ENCODE assay signal across 1 cellular context in the genomic region with DNA sequence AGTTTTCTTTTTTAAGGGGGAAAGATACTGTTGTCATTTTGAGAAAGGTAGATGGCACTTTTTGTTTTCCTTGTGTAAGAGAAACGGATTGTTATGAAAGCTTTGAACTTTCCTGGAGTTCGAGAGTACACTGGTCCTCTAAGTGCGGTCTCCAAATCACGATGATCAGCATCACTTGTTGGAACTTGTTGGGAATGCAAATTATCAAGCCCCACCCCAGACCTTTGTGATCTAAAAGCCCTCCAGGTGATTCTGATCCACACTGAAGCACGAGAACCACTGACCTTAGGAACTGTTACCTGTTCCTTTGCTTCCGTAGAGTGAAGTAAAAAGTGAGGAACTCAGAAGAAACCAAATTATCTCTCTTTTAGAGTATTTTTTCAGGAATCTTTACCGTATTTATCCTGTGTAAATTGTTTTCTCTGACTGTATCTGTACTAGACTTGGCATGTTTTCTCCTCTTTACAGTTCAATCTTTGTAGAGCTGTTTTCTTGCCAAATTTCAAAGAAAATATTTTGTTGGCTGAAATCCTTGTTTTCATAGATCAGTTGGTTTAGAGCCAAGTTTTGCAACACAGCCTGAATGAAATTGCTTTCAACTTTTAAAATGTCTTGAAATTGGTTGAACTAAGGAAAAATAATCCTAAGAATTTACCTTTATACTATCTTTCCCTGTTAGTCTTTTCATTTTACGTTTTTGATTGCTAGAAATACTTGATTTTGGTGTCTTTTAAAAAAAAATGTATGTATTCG.
TF ChIP-seq lines count a peak whose summit lies in the region.

No MANE protein-coding gene starts in this region.

TF ChIP-seq in H1, 55 proteins besides CTCF, POLR2A, EP300 and RAD21:
- TF ChIP-seq JUN (IDR thresholded peaks at IDR 0.05; ENCODE audit: low read depth, low read length) (no peak), SIN3A (conservative IDR thresholded peaks at IDR 0.05 in 1 of 2, IDR thresholded peaks at IDR 0.05 in 1 of 2; ENCODE audit: low read depth in 1 of 2, low read length in 2 of 2) (no peak), BCL11A (IDR thresholded peaks at IDR 0.05; ENCODE audit: low read depth in 2 of 2, low read length in 2 of 2) (no peak), RXRA (IDR thresholded peaks at IDR 0.05; ENCODE audit: insufficient read depth, low read depth, low read length) (no peak), CBX8 (IDR thresholded peaks at IDR 0.05; ENCODE audit: borderline replicate concordance, low read depth, low read length) (no peak), SAP30 (IDR thresholded peaks at IDR 0.05; ENCODE audit: insufficient read depth, insufficient replicate concordance, low read length) (no peak)
- TF ChIP-seq, protein P1, sequence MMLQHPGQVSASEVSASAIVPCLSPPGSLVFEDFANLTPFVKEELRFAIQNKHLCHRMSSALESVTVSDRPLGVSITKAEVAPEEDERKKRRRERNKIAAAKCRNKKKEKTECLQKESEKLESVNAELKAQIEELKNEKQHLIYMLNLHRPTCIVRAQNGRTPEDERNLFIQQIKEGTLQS (IDR thresholded peaks at IDR 0.05; ENCODE audit: insufficient read depth, low read depth, low read length) = no peak
